ENCODE assay signal across 8 cellular contexts in genomic region chr2:17538844-17539554, GRCh38. TPM values are rescaled to one million over a fixed set of nuclear protein-coding genes. Genes with fewer than 3 reads are reported as not detected.
DNase-seq lines count a peak whose midpoint lies in the region; ATAC-seq and TF ChIP-seq lines count a peak whose summit lies in the region.

No MANE protein-coding gene starts in this region.

- H3K9me3 Mint-ChIP-seq in stimulated activated effector memory CD8-positive, alpha-beta T cell treated with anti-CD3 and anti-CD28 coated beads, Interleukin-12 subunit alpha, Interleukin-12 subunit beta, amount 100 ng/mL, for 72 hours = peaks cover 11% of the 10 kb centered on the region

- no peaks in the 10 kb centered on the region for H3K79me2 ChIP-seq in OCI-LY1 (ENCODE audit: insufficient read depth, low read length)

- 4 to 11% methylated on average over 11 to 12 of the region's 52 CpGs for WGBS in esophagus squamous epithelium, 2 donors

- no peaks in the 10 kb centered on the region for H3K9me2 ChIP-seq in OCI-LY1 (ENCODE audit: low read depth, low read length)

- H3K27ac ChIP-seq in OCI-LY1 (ENCODE audit: low read depth, low read length, poor library complexity, severe bottlenecking) (no peak overlapping the region), esophagus squamous epithelium (peak overlapping the region; percentile 82 to 92 (median 90)), muscle layer of colon (ENCODE audit: low read depth, low read length) (peak overlapping the region; percentile 7)

- H3K27me3 ChIP-seq in OCI-LY1 (ENCODE audit: insufficient read depth, low read length) (no peaks in the 10 kb centered on the region), esophagus squamous epithelium (peaks cover 0 to 77% (median 0%) of the 10 kb centered on the region in 4 donors), muscle layer of colon (ENCODE audit: control insufficient read depth in 1 of 2, insufficient read depth in 2 of 2, low read length in 2 of 2) (peaks cover 12 to 19% of the 10 kb centered on the region in 2 donors)

- H3K9ac ChIP-seq in OCI-LY1 (ENCODE audit: low read length) (no peak overlapping the region), muscle layer of colon (ENCODE audit: low read length) (no peak overlapping the region)

- no peaks in the 10 kb centered on the region for H3K36me3 Mint-ChIP-seq in stimulated activated effector memory CD8-positive, alpha-beta T cell treated with anti-CD3 and anti-CD28 coated beads, Interleukin-12 subunit alpha, Interleukin-12 subunit beta, amount 100 ng/mL, for 72 hours

- H3F3A ChIP-seq in OCI-LY1 (ENCODE audit: insufficient read depth, low read length) = no peaks in the 10 kb centered on the region

- no peaks in the 10 kb centered on the region for H4K20me1 ChIP-seq in OCI-LY1 (ENCODE audit: insufficient read depth, low read length)

- peak overlapping the region; percentile 39 for H3K4me3 ChIP-seq in OCI-LY1 (ENCODE audit: low read depth, low read length, poor library complexity, severe bottlenecking)
- peak overlapping the region; percentile 42 to 72 (median 61) for H3K4me3 ChIP-seq in esophagus squamous epithelium
- H3K4me3 ChIP-seq in muscle layer of colon (ENCODE audit: low read depth in 1 of 2, low read length in 2 of 2) = peak overlapping the region; percentile 65 to 80

- no peaks in the 10 kb centered on the region for H3K9me3 ChIP-seq in OCI-LY1 (ENCODE audit: low read length)
- H3K9me3 ChIP-seq in esophagus squamous epithelium = no peaks in the 10 kb centered on the region
- no peaks in the 10 kb centered on the region for H3K9me3 ChIP-seq in muscle layer of colon (ENCODE audit: low read length)

- H3K4me1 ChIP-seq in OCI-LY1 (ENCODE audit: insufficient read depth, low read length, severe bottlenecking) (no peaks in the 10 kb centered on the region), esophagus squamous epithelium (peaks cover 0 to 65% (median 5%) of the 10 kb centered on the region in 3 donors), muscle layer of colon (ENCODE audit: insufficient read depth, low read length) (peaks cover 7% of the 10 kb centered on the region)

- peak overlapping the region; percentile 58 for H3K4me2 ChIP-seq in OCI-LY1 (ENCODE audit: low read length)

- H2AFZ ChIP-seq in OCI-LY1 (ENCODE audit: low read length) = no peak overlapping the region

- ATAC-seq in GM18502 (IDR thresholded peaks at IDR 0.05; ENCODE audit: poor library complexity, unreplicated experiment) = peak; percentile 70
- ATAC-seq in HG02973 (IDR thresholded peaks at IDR 0.05; ENCODE audit: unreplicated experiment) = peak; percentile 61
- ATAC-seq in stimulated activated effector memory CD8-positive, alpha-beta T cell treated with anti-CD3 and anti-CD28 coated beads, Interleukin-12 subunit alpha, Interleukin-12 subunit beta, amount 100 ng/mL, for 72 hours = no peak
- ATAC-seq in GM19324 (IDR thresholded peaks at IDR 0.05; ENCODE audit: low FRiP score, unreplicated experiment) = no peak

- no peak overlapping the region for H3K27ac Mint-ChIP-seq in stimulated activated effector memory CD8-positive, alpha-beta T cell treated with anti-CD3 and anti-CD28 coated beads, Interleukin-12 subunit alpha, Interleukin-12 subunit beta, amount 100 ng/mL, for 72 hours

- intact Hi-C loops in esophagus squamous epithelium (cut with DNase I) = no loop called here

- H3K36me3 ChIP-seq in OCI-LY1 (ENCODE audit: insufficient read depth, low read length) = no peaks in the 10 kb centered on the region
- no peaks in the 10 kb centered on the region for H3K36me3 ChIP-seq in esophagus squamous epithelium
- H3K36me3 ChIP-seq in muscle layer of colon (ENCODE audit: insufficient read depth, low read length) = no peaks in the 10 kb centered on the region

- TF ChIP-seq CTCF in OCI-LY1 (IDR thresholded peaks at IDR 0.05; ENCODE audit: low read length) (no peak), esophagus squamous epithelium (IDR thresholded peaks at IDR 0.05) (no peak)

- DNase-seq in esophagus squamous epithelium (lab: John Stamatoyannopoulos, UW) (no peak), SHP77 treated with DMSO at 0.1 percent for 48 hours (lab: John Stamatoyannopoulos, UW) (no peak)
- no peak for DNase-seq in stimulated activated effector memory CD8-positive, alpha-beta T cell treated with anti-CD3 and anti-CD28 coated beads, Interleukin-12 subunit alpha, Interleukin-12 subunit beta, amount 100 ng/mL, for 72 hours (ENCODE audit: low spot score in 2 of 2)

- no peak overlapping the region for H3K4me3 Mint-ChIP-seq in stimulated activated effector memory CD8-positive, alpha-beta T cell treated with anti-CD3 and anti-CD28 coated beads, Interleukin-12 subunit alpha, Interleukin-12 subunit beta, amount 100 ng/mL, for 72 hours

- no peaks in the 10 kb centered on the region for H3K4me1 Mint-ChIP-seq in stimulated activated effector memory CD8-positive, alpha-beta T cell treated with anti-CD3 and anti-CD28 coated beads, Interleukin-12 subunit alpha, Interleukin-12 subunit beta, amount 100 ng/mL, for 72 hours

- TF ChIP-seq POLR2A in esophagus squamous epithelium (IDR thresholded peaks at IDR 0.05) = peak in 1 of 4 donors; percentile 55

RNA-seq across cellular contexts. Expression of gene VSNL1, which starts 1.5 kb away (rescaled TPM):
- total RNA-seq in esophagus squamous epithelium = 10 to 100 TPM; 39.1 to 88.3 (median 51.0) TPM

RNA-seq across cellular contexts. Expression of gene RAD51AP2, which starts 20.8 kb away (rescaled TPM):
- under 1 TPM; 0.04 to 0.53 (median 0.26) TPM for total RNA-seq in esophagus squamous epithelium

Comparison
In these comparisons a context has a peak if more than half of its experiments do, and no peak if none do; other contexts are left out.
1. ATAC-seq: peak in GM18502 (single experiment) and HG02973 (single experiment); none in stimulated activated effector memory CD8-positive, alpha-beta T cell treated with anti-CD3 and anti-CD28 coated beads, Interleukin-12 subunit alpha, Interleukin-12 subunit beta, amount 100 ng/mL, for 72 hours (single experiment) and GM19324 (single experiment).
2. Peak in every context shown above with its lines, with median percentiles within 50 percentile points of each other: H3K4me3 ChIP-seq.